In the genomic region with DNA sequence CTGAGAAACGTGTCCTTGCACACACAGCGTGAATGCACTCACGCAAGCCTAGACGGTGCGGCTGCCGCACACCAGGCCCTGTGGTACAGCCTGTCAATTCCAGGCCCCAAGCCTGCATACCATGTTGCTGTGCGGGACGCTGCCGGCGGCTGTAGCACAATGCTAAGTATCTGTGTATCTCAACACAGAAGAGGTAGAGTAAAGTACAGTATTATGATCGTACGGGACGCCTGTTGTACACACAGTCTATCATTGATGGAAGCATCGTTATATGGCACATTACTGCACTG, we compare ENCODE assay signal across 24 cellular contexts. TPM values are rescaled to one million over a fixed set of nuclear protein-coding genes. Genes with fewer than 3 reads are reported as not detected.
"Had no signal": no experiment of that assay in that cellular context is flagged by ENCODE, and none has a peak within 500 bp of the region (broad histone marks: within the 10 kb centered on the region; RNA-seq: fewer than 3 reads in every experiment).

No MANE protein-coding gene starts in this region.

- H3K27ac ChIP-seq: cardiac muscle cell, coronary artery, foreskin keratinocyte, heart left ventricle, ovary, right lobe of liver, suprapubic skin, tibial artery, upper lobe of left lung, vagina had no signal

- ATAC-seq: foreskin keratinocyte, heart left ventricle, left lobe of liver, mucosa of descending colon, natural killer cell, right lobe of liver had no signal

- H3K4me1 Mint-ChIP-seq: natural killer cell, neural crest cell had no signal

- DNase-seq: cerebellar nuclear complex; erythroblast; foreskin keratinocyte; heart left ventricle; hippocampal formation; kidney glomerular epithelial cell; mammary epithelial cell; mucosa of descending colon; natural killer cell; ovary; retina; right lobe of liver; stimulated activated CD4-positive, alpha-beta T cell treated with anti-CD3 and anti-CD28 coated beads, Interleukin-2, amount 100 ng/mL, for 48 hours; stimulated activated naive CD4-positive, alpha-beta T cell treated with Interleukin-2 at 50 U/mL for 16 hours had no signal

- H3K27me3 Mint-ChIP-seq: progenitor cell of endocrine pancreas had no signal

- H3K27me3 ChIP-seq: cardiac muscle cell, foreskin keratinocyte, heart left ventricle, ovary, right lobe of liver, suprapubic skin, tibial artery, upper lobe of left lung, vagina had no signal

- H3K4me3 Mint-ChIP-seq: natural killer cell, neural crest cell had no signal

- H3K4me1 ChIP-seq: foreskin keratinocyte, heart left ventricle, right lobe of liver, suprapubic skin, tibial artery, vagina had no signal

- H3K9me3 Mint-ChIP-seq: natural killer cell, neural crest cell had no signal

- H3K36me3 Mint-ChIP-seq: natural killer cell had no signal

- H3K9me3 ChIP-seq: heart left ventricle, mucosa of descending colon, ovary, right lobe of liver, suprapubic skin, tibial artery, upper lobe of left lung, vagina had no signal

- H3K36me3 ChIP-seq: ovary had no signal

- H3K27ac Mint-ChIP-seq: natural killer cell, progenitor cell of endocrine pancreas had no signal

- H3K4me3 ChIP-seq: cardiac muscle cell, coronary artery, heart left ventricle, mucosa of descending colon, ovary, right lobe of liver, suprapubic skin, tibial artery, upper lobe of left lung, vagina had no signal

RNA-seq across cellular contexts. Expression of gene AMN, which starts 45.0 kb away (rescaled TPM):
- total RNA-seq: endothelial cell of umbilical vein had no signal
- polyA plus RNA-seq: mammary epithelial cell had no signal
